ENCODE assay signal across 6 cellular contexts in the genomic region with DNA sequence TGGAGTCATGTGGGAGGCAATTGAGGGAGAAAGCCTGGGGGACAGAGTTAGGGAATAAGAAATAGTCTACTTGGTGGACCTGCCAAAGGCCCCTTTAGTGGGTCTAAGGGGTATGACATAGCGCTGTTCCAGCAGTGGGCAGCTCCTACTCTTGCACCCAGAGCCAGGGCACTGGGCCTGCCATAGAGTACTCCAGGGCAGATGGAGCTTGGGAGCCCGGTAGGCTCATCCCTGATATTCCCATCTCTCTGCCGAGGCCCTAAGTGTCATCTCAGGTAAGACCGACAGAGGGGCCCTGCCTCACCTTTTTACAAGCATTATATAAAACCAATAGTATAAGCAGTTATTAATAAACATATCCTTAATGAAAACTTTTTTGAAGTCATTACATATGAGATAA. TPM values are rescaled to one million over a fixed set of nuclear protein-coding genes. Genes with fewer than 3 reads are reported as not detected.
"Had no signal": no experiment of that assay in that cellular context is flagged by ENCODE, and none has a peak within 500 bp of the region (broad histone marks: within the 10 kb centered on the region; RNA-seq: fewer than 3 reads in every experiment).

No MANE protein-coding gene starts in this region.

- H3K4me3 ChIP-seq: GM12878 had no signal

- FAIRE-seq: GM12878, GM18507, GM19239 had no signal

- ATAC-seq: GM12878 had no signal

- DNase-seq: GDM1, GF-D8 had no signal

RNA-seq across cellular contexts. Expression of gene SAMD9L, which starts 9.6 kb away (rescaled TPM):
- total RNA-seq: G401 had no signal

RNA-seq across cellular contexts. Expression of gene SAMD9, which starts 20.8 kb away (rescaled TPM):
- total RNA-seq: G401 had no signal
